ENCODE assay signal across 9 cellular contexts in the genomic region with DNA sequence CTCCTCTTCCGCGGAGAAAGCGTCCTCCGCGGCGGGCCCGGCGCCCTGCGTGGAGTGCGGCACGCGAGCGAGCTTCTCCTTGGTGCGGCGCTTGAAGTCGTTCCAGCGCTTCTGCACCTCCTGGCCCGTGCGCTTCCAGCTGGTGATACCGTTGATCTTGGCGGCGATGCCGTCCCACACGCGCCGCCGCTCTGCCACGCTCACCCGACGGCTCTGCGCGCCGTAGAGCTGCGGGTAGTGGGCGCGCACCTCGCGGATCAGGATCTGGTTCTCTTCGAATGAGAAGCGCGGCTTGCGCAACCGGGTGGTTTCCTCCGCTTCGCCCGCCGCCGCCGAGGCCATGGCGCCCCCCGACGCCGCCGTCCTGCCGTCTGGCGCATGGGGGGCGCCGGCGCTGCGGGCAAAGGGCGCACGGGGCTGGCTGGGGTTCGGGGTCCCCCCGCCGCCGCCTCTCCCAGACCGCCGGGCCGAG. TPM values are rescaled to one million over a fixed set of nuclear protein-coding genes. Genes with fewer than 3 reads are reported as not detected.
DNase-seq lines count a peak whose midpoint lies in the region; ATAC-seq, FAIRE-seq and TF ChIP-seq lines count a peak whose summit lies in the region.
"Had no signal": no experiment of that assay in that cellular context is flagged by ENCODE, and none has a peak within 500 bp of the region (broad histone marks: within the 10 kb centered on the region; RNA-seq: fewer than 3 reads in every experiment).

No MANE protein-coding gene starts in this region.

- TF ChIP-seq CTCF in K562 (IDR thresholded peaks at IDR 0.05 in 2 of 3, conservative IDR thresholded peaks at IDR 0.05 in 1 of 3; ENCODE audit: insufficient read depth in 2 of 3, low read depth in 1 of 3, low read length in 3 of 3): no peak
- TF ChIP-seq CTCF in keratinocyte (optimal IDR thresholded peaks at IDR 0.05 in 1 of 3, IDR thresholded peaks at IDR 0.05 in 1 of 3, conservative IDR thresholded peaks at IDR 0.05 in 1 of 3; ENCODE audit: extremely low read depth in 1 of 3, insufficient read depth in 2 of 3, low read length in 3 of 3): no peak

- H3K4me2 ChIP-seq in K562 (ENCODE audit: insufficient read depth, low read length) (no peak overlapping the region), keratinocyte (ENCODE audit: control insufficient read depth, extremely low read depth, insufficient read depth, low read depth, low read length) (peak overlapping the region; percentile 74)

- H3K9ac ChIP-seq in K562 (ENCODE audit: insufficient read depth in 1 of 2, low read depth in 2 of 2, low read length in 2 of 2) (peak overlapping the region in 1 of 2 experiments; percentile 94; a peak in 3 of 4 replicates), keratinocyte (ENCODE audit: control insufficient read depth, extremely low read depth, insufficient read depth, low read length) (peak overlapping the region; percentile 79)

- peak; percentile 23 for DNase-seq in ELF-1 (ENCODE audit: low read depth, low spot score)
- peak; percentile 63 for DNase-seq in NCI-H748 (lab: John Stamatoyannopoulos, UW; ENCODE audit: unreplicated experiment)
- no peak for DNase-seq in K562 (ENCODE audit: extremely low read depth in 1 of 4, low spot score in 3 of 4)
- no peak for DNase-seq in keratinocyte (ENCODE audit: low read depth, low spot score)
- peak; percentile 50 for DNase-seq in stimulated activated naive CD8-positive, alpha-beta T cell treated with anti-CD3 and anti-CD28 coated beads, Interleukin-15, Interleukin-2, amounts not matched to agents 100 U/mL and 50 U/mL, for 24 hours
- no peak for DNase-seq in SJCRH30
- no peak for DNase-seq in LoVo (ENCODE audit: low spot score)
- DNase-seq in NCI-H2081 treated with DMSO at 0.1 percent for 48 hours (lab: John Stamatoyannopoulos, UW): no peak

- in situ Hi-C loops in K562 (cut with MboI): no loop called here

- ATAC-seq in K562: no peak
- ATAC-seq in stimulated activated naive CD8-positive, alpha-beta T cell treated with anti-CD3 and anti-CD28 coated beads, Interleukin-15, Interleukin-2, amounts not matched to agents 100 U/mL and 50 U/mL, for 24 hours: no peak

- CTCF ChIA-PET in K562 (lab: Yijun Ruan, JAX; ENCODE audit: low intra/inter-chr PET ratio): no interaction called here

- H3K27ac ChIP-seq in K562 (ENCODE audit: extremely low read depth, low read depth, low read length) (no peak overlapping the region), keratinocyte (ENCODE audit: control insufficient read depth, insufficient read depth, low read length) (no peak overlapping the region), SJCRH30 (no peak overlapping the region)

- no peak overlapping the region for H2AFZ ChIP-seq in K562 (ENCODE audit: low read depth, low read length)
- peak overlapping the region; percentile 60 for H2AFZ ChIP-seq in keratinocyte (ENCODE audit: control insufficient read depth, low read length)

- H3K9me1 ChIP-seq in K562 (ENCODE audit: control insufficient read depth, insufficient read depth, low read length): no peaks in the 10 kb centered on the region
- no peaks in the 10 kb centered on the region for H3K9me1 ChIP-seq in keratinocyte (ENCODE audit: control insufficient read depth, extremely low read depth, insufficient read depth, low read length)

- no peak for TF ChIP-seq RAD21 in K562 (CRISPR knock-in tag; conservative IDR thresholded peaks at IDR 0.05 in 1 of 2, IDR thresholded peaks at IDR 0.05 in 1 of 2)

- dilution Hi-C loops in keratinocyte (cut with MboI; ENCODE audit: extremely low pct_ligation_motif_present, low sequenced_read_pairs): no loop called here

- no TSS peak for BruUV-seq in K562 (replicated peaks; lab: Mats Ljungman, UMichigan)

- peaks cover 29% of the 10 kb centered on the region for H3K36me3 ChIP-seq in K562 (ENCODE audit: control insufficient read depth, insufficient read depth, low read length)
- H3K36me3 ChIP-seq in keratinocyte (ENCODE audit: control insufficient read depth in 2 of 2, extremely low read depth in 1 of 2, insufficient read depth in 2 of 2, low read length in 2 of 2): peaks cover 6 to 7% of the 10 kb centered on the region in 2 experiments
- peaks cover 5% of the 10 kb centered on the region; the same call in 1 of the 2 replicates for H3K36me3 ChIP-seq in SJCRH30

- no peak for TF ChIP-seq EP300 in K562 (IDR thresholded peaks at IDR 0.05; ENCODE audit: low read length)

- peaks cover 6 to 25% of the 10 kb centered on the region in 2 experiments; a peak in 4 of 5 replicates for H3K4me1 ChIP-seq in K562 (replicated peaks in 1 of 2; ENCODE audit: control insufficient read depth in 2 of 2, insufficient read depth in 2 of 2, low read length in 2 of 2)
- peaks cover 6% of the 10 kb centered on the region for H3K4me1 ChIP-seq in keratinocyte (ENCODE audit: control insufficient read depth, extremely low read depth, insufficient read depth, low read length)
- H3K4me1 ChIP-seq in SJCRH30: peaks cover 3% of the 10 kb centered on the region; the same call in 1 of the 2 replicates

- H3K27me3 ChIP-seq in K562 (ENCODE audit: control insufficient read depth in 2 of 2, insufficient read depth in 2 of 2, low read length in 2 of 2) (no peaks in the 10 kb centered on the region), keratinocyte (ENCODE audit: control insufficient read depth, extremely low read depth, insufficient read depth, low read length) (no peaks in the 10 kb centered on the region), SJCRH30 (no peaks in the 10 kb centered on the region)

- TF ChIP-seq POLR2A in K562 (conservative IDR thresholded peaks at IDR 0.05): no peak

- H3K79me2 ChIP-seq in K562 (ENCODE audit: control insufficient read depth, insufficient read depth, low read length) (peaks cover 20% of the 10 kb centered on the region), keratinocyte (ENCODE audit: control insufficient read depth, insufficient read depth, low read length) (peaks cover 2% of the 10 kb centered on the region)

- no peaks in the 10 kb centered on the region for H3K9me3 ChIP-seq in K562 (replicated peaks; ENCODE audit: control insufficient read depth, insufficient read depth, low read depth, low read length)
- no peaks in the 10 kb centered on the region for H3K9me3 ChIP-seq in keratinocyte (ENCODE audit: control insufficient read depth, low read depth, low read length)
- no peaks in the 10 kb centered on the region for H3K9me3 ChIP-seq in SJCRH30 (replicated peaks)

- FAIRE-seq in K562 (lab: Jason Lieb, UNC): no peak
- FAIRE-seq in keratinocyte (lab: Jason Lieb, UNC): no peak

- 92% methylated on average over 10 of the region's 69 CpGs for WGBS in K562 (ENCODE audit: insufficient coverage, low coverage, missing lambda C conversion rate)

- intact Hi-C loops in K562 (cut with micrococcal nuclease): no loop called here

- H4K20me1 ChIP-seq in K562 (replicated peaks; ENCODE audit: control insufficient read depth, insufficient read depth, low read length) (no peaks in the 10 kb centered on the region), keratinocyte (ENCODE audit: control insufficient read depth, extremely low read depth, insufficient read depth, low read length) (no peaks in the 10 kb centered on the region)

- POLR2A ChIA-PET in K562 (lab: Yijun Ruan, JAX): interaction anchor here (1.0 to 1.7 kb wide), 2 partner anchors 10 to 14 kb away, joined by 3 to 4 read pairs; no protein-coding TSS in a partner anchor

- H3K4me3 ChIP-seq in K562: peak overlapping the region; percentile 52
- peak overlapping the region; percentile 81 to 94 (median 90) for H3K4me3 ChIP-seq in keratinocyte (ENCODE audit: control insufficient read depth in 2 of 3, extremely low read depth in 1 of 3, insufficient read depth in 2 of 3, low read depth in 1 of 3, low read length in 3 of 3)
- H3K4me3 ChIP-seq in SJCRH30: no peak overlapping the region; the same call in 1 of the 2 replicates

RNA-seq across cellular contexts. Expression of a gene that starts 0.9 kb away (rescaled TPM):
- 2.2 and 5.3 TPM in 2 replicates for total RNA-seq in K562 (2011; cell fraction: chromatin; rRNA removed; ENCODE audit: low replicate concordance)
- total RNA-seq in K562 (2011; cell fraction: nucleolus; rRNA removed): 3.0 and 3.4 TPM in 2 replicates
- 3.4 and 4.7 TPM in 2 replicates for total RNA-seq in K562 (2011; cell fraction: nucleoplasm; rRNA removed)
- total RNA-seq in K562 (2014; rRNA removed) (2.6 and 2.8 TPM in 2 replicates), K562 (2014; rRNA removed; fragmentation: Illumina TruSeq; extraction: Trizol) (0.61 and 0.80 TPM in 2 replicates), K562 (2015; rRNA removed; fragmentation: Illumina TruSeq; extraction: Trizol) (1.0 and 1.6 TPM in 2 replicates), K562 (2021) (7.4 and 7.6 TPM in 2 replicates)
- polyA plus RNA-seq in K562 (2011; rRNA removed) (0.72 and 1.3 TPM in 2 replicates), K562 (2014; fragmentation: Illumina TruSeq; extraction: Trizol) (1.7 and 1.9 TPM in 2 replicates), K562 (2014; fragmentation: Nextera tagmentation; extraction: Ambion mirVana) (under 1 TPM; 0.32 to 0.34 TPM), K562 (2014; rRNA removed) (2.4 and 4.9 TPM in 2 replicates), keratinocyte (1.1 to 1.6 TPM (median 1.3 TPM) in 3 replicates)
- 1.5 and 2.2 TPM in 2 replicates for polyA plus RNA-seq in K562 (2011; cell fraction: cytosol; rRNA removed)
- polyA plus RNA-seq in K562 (2011; cell fraction: nucleus; rRNA removed): 2.9 and 5.2 TPM in 2 replicates
- 3.1 and 4.0 TPM in 2 replicates for polyA plus RNA-seq in K562 (2012)
- polyA minus RNA-seq in K562 (2011; rRNA and poly(A)+ RNA removed): 0.28 and 0.33 TPM in 2 replicates
- polyA minus RNA-seq in K562 (2011; cell fraction: cytosol; rRNA and poly(A)+ RNA removed): 1.9 and 2.3 TPM in 2 replicates
- 0.94 and 1.3 TPM in 2 replicates for polyA minus RNA-seq in K562 (2011; cell fraction: nucleus; rRNA and poly(A)+ RNA removed)
- 0.82 TPM for polyA plus RNA-seq in keratinocyte (2011; ENCODE audit: low read depth)
- polyA plus RNA-seq in keratinocyte (2011; cell fraction: cytosol; rRNA removed): 1.6 and 2.6 TPM in 2 replicates
- 3.1 and 5.5 TPM in 2 replicates for polyA plus RNA-seq in keratinocyte (2011; cell fraction: nucleus; rRNA removed)
- 4.1 and 4.6 TPM in 2 replicates for polyA plus RNA-seq in keratinocyte (2012; ENCODE audit: low replicate concordance)
- polyA minus RNA-seq in keratinocyte: 0.30 to 4.5 TPM (median 0.35 TPM) in 3 replicates
- polyA minus RNA-seq in keratinocyte (2011; cell fraction: cytosol; rRNA and poly(A)+ RNA removed): 3.8 TPM
- 1.2 and 1.8 TPM in 2 replicates for polyA minus RNA-seq in keratinocyte (2011; cell fraction: nucleus; rRNA and poly(A)+ RNA removed)
- total RNA-seq in SJCRH30 (2014; rRNA removed; shearing (Covaris generic)): 1.8 and 2.5 TPM in 2 replicates

RNA-seq across cellular contexts. Expression of a gene that starts 13.1 kb away (rescaled TPM):
- total RNA-seq in K562 (2011; cell fraction: chromatin; rRNA removed; ENCODE audit: low replicate concordance): not detected in 2 replicates
- total RNA-seq in K562 (2011; cell fraction: nucleolus; rRNA removed): not detected in 2 replicates
- not detected in 2 replicates for total RNA-seq in K562 (2011; cell fraction: nucleoplasm; rRNA removed)
- total RNA-seq in K562 (2014; rRNA removed) (0.08 TPM in 1 of 2 replicates, not detected in the other), K562 (2014; rRNA removed; fragmentation: Illumina TruSeq; extraction: Trizol) (not detected in 2 replicates), K562 (2015; rRNA removed; fragmentation: Illumina TruSeq; extraction: Trizol) (not detected in 2 replicates), K562 (2021) (not detected in 2 replicates)
- polyA plus RNA-seq in K562 (2011; rRNA removed) (not detected in 2 replicates), K562 (2014; fragmentation: Illumina TruSeq; extraction: Trizol) (not detected in 2 replicates), K562 (2014; fragmentation: Nextera tagmentation; extraction: Ambion mirVana) (not detected), K562 (2014; rRNA removed) (not detected in 2 replicates), keratinocyte (not detected in 3 replicates)
- not detected in 2 replicates for polyA plus RNA-seq in K562 (2011; cell fraction: cytosol; rRNA removed)
- polyA plus RNA-seq in K562 (2011; cell fraction: nucleus; rRNA removed): not detected in 2 replicates
- not detected in 2 replicates for polyA plus RNA-seq in K562 (2012)
- polyA minus RNA-seq in K562 (2011; rRNA and poly(A)+ RNA removed): not detected in 2 replicates
- not detected in 2 replicates for polyA minus RNA-seq in K562 (2011; cell fraction: cytosol; rRNA and poly(A)+ RNA removed)
- not detected in 2 replicates for polyA minus RNA-seq in K562 (2011; cell fraction: nucleus; rRNA and poly(A)+ RNA removed)
- not detected for polyA plus RNA-seq in keratinocyte (2011; ENCODE audit: low read depth)
- polyA plus RNA-seq in keratinocyte (2011; cell fraction: cytosol; rRNA removed): not detected in 2 replicates
- not detected in 2 replicates for polyA plus RNA-seq in keratinocyte (2011; cell fraction: nucleus; rRNA removed)
- polyA plus RNA-seq in keratinocyte (2012; ENCODE audit: low replicate concordance): not detected in 2 replicates
- polyA minus RNA-seq in keratinocyte: not detected in 3 replicates
- polyA minus RNA-seq in keratinocyte (2011; cell fraction: cytosol; rRNA and poly(A)+ RNA removed): not detected
- polyA minus RNA-seq in keratinocyte (2011; cell fraction: nucleus; rRNA and poly(A)+ RNA removed): not detected in 2 replicates
- not detected in 2 replicates for total RNA-seq in SJCRH30 (2014; rRNA removed; shearing (Covaris generic))
- total RNA-seq: T-helper 1 cell treated with Interleukin-12 subunit alpha and Interleukin-12 subunit beta and Interleukin-4 antibody, amounts not matched to agents 30 ng/mL and 1 ng/mL, for 36 hours had no signal

RNA-seq across cellular contexts. Expression of a gene that starts 15.5 kb away (rescaled TPM):
- total RNA-seq in K562 (2011; cell fraction: chromatin; rRNA removed; ENCODE audit: low replicate concordance): 2.2 and 10.2 TPM in 2 replicates
- 19.5 and 20.3 TPM in 2 replicates for total RNA-seq in K562 (2011; cell fraction: nucleolus; rRNA removed)
- 5.5 and 7.2 TPM in 2 replicates for total RNA-seq in K562 (2011; cell fraction: nucleoplasm; rRNA removed)
- total RNA-seq in K562 (2014; rRNA removed) (32.2 and 38.8 TPM in 2 replicates), K562 (2014; rRNA removed; fragmentation: Illumina TruSeq; extraction: Trizol) (2.6 and 2.8 TPM in 2 replicates), K562 (2015; rRNA removed; fragmentation: Illumina TruSeq; extraction: Trizol) (8.4 and 9.5 TPM in 2 replicates), K562 (2021) (35.0 and 35.9 TPM in 2 replicates)
- polyA plus RNA-seq in K562 (2011; rRNA removed) (3.2 and 5.0 TPM in 2 replicates), K562 (2014; fragmentation: Illumina TruSeq; extraction: Trizol) (3.5 and 8.6 TPM in 2 replicates), K562 (2014; fragmentation: Nextera tagmentation; extraction: Ambion mirVana) (under 1 TPM; 0.61 to 0.62 TPM), K562 (2014; rRNA removed) (14.3 and 18.8 TPM in 2 replicates), keratinocyte (1.7 to 3.1 TPM (median 3.1 TPM) in 3 replicates)
- polyA plus RNA-seq in K562 (2011; cell fraction: cytosol; rRNA removed): 4.7 and 20.7 TPM in 2 replicates
- polyA plus RNA-seq in K562 (2011; cell fraction: nucleus; rRNA removed): 5.6 and 10.1 TPM in 2 replicates
- 14.9 and 16.5 TPM in 2 replicates for polyA plus RNA-seq in K562 (2012)
- 2.2 and 3.4 TPM in 2 replicates for polyA minus RNA-seq in K562 (2011; rRNA and poly(A)+ RNA removed)
- 12.9 and 19.5 TPM in 2 replicates for polyA minus RNA-seq in K562 (2011; cell fraction: cytosol; rRNA and poly(A)+ RNA removed)
- 12.3 and 15.7 TPM in 2 replicates for polyA minus RNA-seq in K562 (2011; cell fraction: nucleus; rRNA and poly(A)+ RNA removed)
- polyA plus RNA-seq in keratinocyte (2011; ENCODE audit: low read depth): 2.6 TPM
- polyA plus RNA-seq in keratinocyte (2011; cell fraction: cytosol; rRNA removed): 1.3 and 4.1 TPM in 2 replicates
- 2.9 and 4.1 TPM in 2 replicates for polyA plus RNA-seq in keratinocyte (2011; cell fraction: nucleus; rRNA removed)
- polyA plus RNA-seq in keratinocyte (2012; ENCODE audit: low replicate concordance): 4.1 and 6.2 TPM in 2 replicates
- polyA minus RNA-seq in keratinocyte: 1.6 to 2.8 TPM (median 1.7 TPM) in 3 replicates
- polyA minus RNA-seq in keratinocyte (2011; cell fraction: cytosol; rRNA and poly(A)+ RNA removed): 15.3 TPM
- polyA minus RNA-seq in keratinocyte (2011; cell fraction: nucleus; rRNA and poly(A)+ RNA removed): 3.6 and 5.8 TPM in 2 replicates
- total RNA-seq in SJCRH30 (2014; rRNA removed; shearing (Covaris generic)): 31.0 and 31.4 TPM in 2 replicates

RNA-seq across cellular contexts. Expression of a gene that starts 37.3 kb away (rescaled TPM):
- total RNA-seq in K562 (2011; cell fraction: chromatin; rRNA removed; ENCODE audit: low replicate concordance): 4.9 and 12.6 TPM in 2 replicates
- 8.7 and 8.8 TPM in 2 replicates for total RNA-seq in K562 (2011; cell fraction: nucleolus; rRNA removed)
- total RNA-seq in K562 (2011; cell fraction: nucleoplasm; rRNA removed): 7.4 and 7.8 TPM in 2 replicates
- total RNA-seq in K562 (2014; rRNA removed) (5.5 and 8.9 TPM in 2 replicates), K562 (2014; rRNA removed; fragmentation: Illumina TruSeq; extraction: Trizol) (3.3 and 3.5 TPM in 2 replicates), K562 (2015; rRNA removed; fragmentation: Illumina TruSeq; extraction: Trizol) (3.2 and 3.5 TPM in 2 replicates), K562 (2021) (8.1 and 8.6 TPM in 2 replicates)
- polyA plus RNA-seq in K562 (2011; rRNA removed) (10.7 and 15.5 TPM in 2 replicates), K562 (2014; fragmentation: Illumina TruSeq; extraction: Trizol) (4.7 and 6.1 TPM in 2 replicates), K562 (2014; fragmentation: Nextera tagmentation; extraction: Ambion mirVana) (1 to 10 TPM; 1.3 to 1.5 TPM), K562 (2014; rRNA removed) (5.0 and 6.7 TPM in 2 replicates), keratinocyte (0.03 to 0.05 TPM in 2 of 3 replicates, not detected in the other)
- polyA plus RNA-seq in K562 (2011; cell fraction: cytosol; rRNA removed): 19.1 and 21.5 TPM in 2 replicates
- 8.5 and 9.2 TPM in 2 replicates for polyA plus RNA-seq in K562 (2011; cell fraction: nucleus; rRNA removed)
- 5.3 and 6.6 TPM in 2 replicates for polyA plus RNA-seq in K562 (2012)
- polyA minus RNA-seq in K562 (2011; rRNA and poly(A)+ RNA removed): 10.7 and 18.1 TPM in 2 replicates
- 4.2 and 7.2 TPM in 2 replicates for polyA minus RNA-seq in K562 (2011; cell fraction: cytosol; rRNA and poly(A)+ RNA removed)
- 3.0 and 3.4 TPM in 2 replicates for polyA minus RNA-seq in K562 (2011; cell fraction: nucleus; rRNA and poly(A)+ RNA removed)
- not detected for polyA plus RNA-seq in keratinocyte (2011; ENCODE audit: low read depth)
- 0.05 TPM in 1 of 2 replicates, not detected in the other for polyA plus RNA-seq in keratinocyte (2011; cell fraction: cytosol; rRNA removed)
- not detected in 2 replicates for polyA plus RNA-seq in keratinocyte (2011; cell fraction: nucleus; rRNA removed)
- polyA plus RNA-seq in keratinocyte (2012; ENCODE audit: low replicate concordance): not detected in 2 replicates
- polyA minus RNA-seq in keratinocyte: not detected in 3 replicates
- polyA minus RNA-seq in keratinocyte (2011; cell fraction: cytosol; rRNA and poly(A)+ RNA removed): not detected
- polyA minus RNA-seq in keratinocyte (2011; cell fraction: nucleus; rRNA and poly(A)+ RNA removed): not detected in 2 replicates
- 0.45 and 0.53 TPM in 2 replicates for total RNA-seq in SJCRH30 (2014; rRNA removed; shearing (Covaris generic))
- total RNA-seq: T-helper 1 cell treated with Interleukin-12 subunit alpha and Interleukin-12 subunit beta and Interleukin-4 antibody, amounts not matched to agents 30 ng/mL and 1 ng/mL, for 36 hours had no signal

RNA-seq across cellular contexts. Expression of a gene that starts 38.5 kb away (rescaled TPM):
- 281 and 416 TPM in 2 replicates for total RNA-seq in K562 (2011; cell fraction: chromatin; rRNA removed; ENCODE audit: low replicate concordance)
- 171 and 172 TPM in 2 replicates for total RNA-seq in K562 (2011; cell fraction: nucleolus; rRNA removed)
- total RNA-seq in K562 (2011; cell fraction: nucleoplasm; rRNA removed): 158 and 183 TPM in 2 replicates
- total RNA-seq in K562 (2014; rRNA removed): 58.4 and 60.4 TPM in 2 replicates
- total RNA-seq in K562 (2014; rRNA removed; fragmentation: Illumina TruSeq; extraction: Trizol): 26.4 and 31.4 TPM in 2 replicates
- total RNA-seq in K562 (2015; rRNA removed; fragmentation: Illumina TruSeq; extraction: Trizol): 38.7 and 40.9 TPM in 2 replicates
- 86.9 and 95.5 TPM in 2 replicates for total RNA-seq in K562 (2021)
- 80.3 and 101 TPM in 2 replicates for polyA plus RNA-seq in K562 (2011; rRNA removed)
- polyA plus RNA-seq in K562 (2011; cell fraction: cytosol; rRNA removed): 76.7 and 115 TPM in 2 replicates
- polyA plus RNA-seq in K562 (2011; cell fraction: nucleus; rRNA removed): 192 and 225 TPM in 2 replicates
- 73.1 and 85.2 TPM in 2 replicates for polyA plus RNA-seq in K562 (2012)
- polyA plus RNA-seq in K562 (2014; fragmentation: Illumina TruSeq; extraction: Trizol): 79.4 and 82.9 TPM in 2 replicates
- polyA plus RNA-seq in K562 (2014; fragmentation: Nextera tagmentation; extraction: Ambion mirVana): under 1 TPM; 0.73 to 0.85 TPM
- polyA plus RNA-seq in K562 (2014; rRNA removed): 63.1 and 66.5 TPM in 2 replicates
- polyA minus RNA-seq in K562 (2011; rRNA and poly(A)+ RNA removed): 96.1 and 136 TPM in 2 replicates
- polyA minus RNA-seq in K562 (2011; cell fraction: cytosol; rRNA and poly(A)+ RNA removed): 80.5 and 91.6 TPM in 2 replicates
- 37.0 and 46.3 TPM in 2 replicates for polyA minus RNA-seq in K562 (2011; cell fraction: nucleus; rRNA and poly(A)+ RNA removed)
- 43.8 to 63.2 TPM (median 56.0 TPM) in 3 replicates for polyA plus RNA-seq in keratinocyte
- 51.1 TPM for polyA plus RNA-seq in keratinocyte (2011; ENCODE audit: low read depth)
- polyA plus RNA-seq in keratinocyte (2011; cell fraction: cytosol; rRNA removed): 43.6 and 48.5 TPM in 2 replicates
- polyA plus RNA-seq in keratinocyte (2011; cell fraction: nucleus; rRNA removed): 105 and 128 TPM in 2 replicates
- polyA plus RNA-seq in keratinocyte (2012; ENCODE audit: low replicate concordance): 29.5 and 45.4 TPM in 2 replicates
- polyA minus RNA-seq in keratinocyte: 82.5 to 138 TPM (median 95.2 TPM) in 3 replicates
- 75.6 TPM for polyA minus RNA-seq in keratinocyte (2011; cell fraction: cytosol; rRNA and poly(A)+ RNA removed)
- 44.7 and 61.0 TPM in 2 replicates for polyA minus RNA-seq in keratinocyte (2011; cell fraction: nucleus; rRNA and poly(A)+ RNA removed)
- 25.6 and 32.6 TPM in 2 replicates for total RNA-seq in SJCRH30 (2014; rRNA removed; shearing (Covaris generic))

Comparison
In these comparisons a context has a peak if more than half of its experiments do, and no peak if none do; other contexts are left out.
1. DNase-seq: peak in ELF-1 (single experiment), NCI-H748 (single experiment) and stimulated activated naive CD8-positive, alpha-beta T cell treated with anti-CD3 and anti-CD28 coated beads, Interleukin-15, Interleukin-2, amounts not matched to agents 100 U/mL and 50 U/mL, for 24 hours (single experiment); none in K562 (0 of 4), keratinocyte (single experiment), SJCRH30 (0 of 2), LoVo (single experiment) and NCI-H2081 treated with DMSO at 0.1 percent for 48 hours (single experiment).